ENCODE assay signal across 1 cellular context in genomic region chr2:158457092-158457825, GRCh38.
TF ChIP-seq lines count a peak whose summit lies in the region.

No MANE protein-coding gene starts in this region.

TF ChIP-seq in HepG2, 621 proteins besides CTCF, POLR2A, EP300 and RAD21 (continued from another document and continues in another):
- TF ChIP-seq ZNF281 (CRISPR knock-in tag; IDR thresholded peaks at IDR 0.05; ENCODE audit: borderline replicate concordance) (peak; percentile 87), NBN (conservative IDR thresholded peaks at IDR 0.05) (no peak), HNF4A (CRISPR knock-in tag; IDR thresholded peaks at IDR 0.05) (no peak), ZNF180 (CRISPR knock-in tag; IDR thresholded peaks at IDR 0.05; ENCODE audit: borderline replicate concordance, low read depth) (no peak), TCF7L2 (IDR thresholded peaks at IDR 0.05; ENCODE audit: low read depth, low read length) (no peak), ZBTB2 (CRISPR knock-in tag; IDR thresholded peaks at IDR 0.05; ENCODE audit: low read depth) (0 out of 2 replicates have a peak, but pooled peaks have one; percentile 6), IRF1 (CRISPR knock-in tag; IDR thresholded peaks at IDR 0.05; ENCODE audit: low read depth) (no peak), ZNF121 (CRISPR knock-in tag; IDR thresholded peaks at IDR 0.05) (no peak), RXRB (CRISPR knock-in tag; IDR thresholded peaks at IDR 0.05; ENCODE audit: borderline replicate concordance) (no peak), ZSCAN30 (CRISPR knock-in tag; IDR thresholded peaks at IDR 0.05) (peak; percentile 40; the same call in 1 of the 2 replicates), ZNF138 (CRISPR knock-in tag; IDR thresholded peaks at IDR 0.05; ENCODE audit: low read depth) (peak; percentile 43; the same call in 1 of the 2 replicates), RFXAP (CRISPR knock-in tag; IDR thresholded peaks at IDR 0.05; ENCODE audit: borderline replicate concordance) (no peak), SUZ12 (IDR thresholded peaks at IDR 0.05; ENCODE audit: low read depth, low read length) (no peak), NPAS2 (CRISPR knock-in tag; IDR thresholded peaks at IDR 0.05; ENCODE audit: borderline replicate concordance) (no peak), ZBTB44 (CRISPR knock-in tag; IDR thresholded peaks at IDR 0.05) (no peak), ZNF589 (CRISPR knock-in tag; conservative IDR thresholded peaks at IDR 0.05) (0 out of 2 replicates have a peak, but pooled peaks have one; percentile 12), ZNF547 (CRISPR knock-in tag; IDR thresholded peaks at IDR 0.05) (no peak), REPIN1 (CRISPR knock-in tag; IDR thresholded peaks at IDR 0.05; ENCODE audit: borderline replicate concordance, low read depth) (no peak; the same call in 1 of the 2 replicates), JUN (CRISPR knock-in tag; IDR thresholded peaks at IDR 0.05) (no peak), HES4 (CRISPR knock-in tag; IDR thresholded peaks at IDR 0.05; ENCODE audit: borderline replicate concordance) (peak; percentile 11; the same call in 1 of the 2 replicates), HNRNPK (IDR thresholded peaks at IDR 0.05; ENCODE audit: low read depth, low read length, poor library complexity, severe bottlenecking) (peak; percentile 88), ZNF773 (CRISPR knock-in tag; IDR thresholded peaks at IDR 0.05; ENCODE audit: borderline replicate concordance) (0 out of 2 replicates have a peak, but pooled peaks have one; percentile 29), CCDC6 (CRISPR knock-in tag; IDR thresholded peaks at IDR 0.05) (peak; percentile 44; the same call in 1 of the 2 replicates), AGO2 (optimal IDR thresholded peaks at IDR 0.05; ENCODE audit: low read depth, low read length) (peak; percentile 100), ZMAT5 (CRISPR knock-in tag; IDR thresholded peaks at IDR 0.05; ENCODE audit: borderline replicate concordance, low read depth) (no peak), GLMP (CRISPR knock-in tag; IDR thresholded peaks at IDR 0.05; ENCODE audit: borderline replicate concordance) (peak; percentile 62; the same call in 1 of the 2 replicates), ZNF770 (CRISPR knock-in tag; IDR thresholded peaks at IDR 0.05) (0 out of 2 replicates have a peak, but pooled peaks have one; percentile 27), ZBTB26 (CRISPR knock-in tag; IDR thresholded peaks at IDR 0.05; ENCODE audit: borderline replicate concordance) (no peak; the same call in 1 of the 2 replicates), NCOA2 (CRISPR knock-in tag; IDR thresholded peaks at IDR 0.05) (peak; percentile 43; the same call in 1 of the 2 replicates), ZNF275 (CRISPR knock-in tag; IDR thresholded peaks at IDR 0.05; ENCODE audit: borderline replicate concordance) (no peak), SPEN (CRISPR knock-in tag; IDR thresholded peaks at IDR 0.05; ENCODE audit: low read depth) (no peak; the same call in 1 of the 2 replicates), TEF (CRISPR knock-in tag; IDR thresholded peaks at IDR 0.05) (no peak), MATR3 (CRISPR knock-in tag; IDR thresholded peaks at IDR 0.05) (no peak), THRA (CRISPR knock-in tag; IDR thresholded peaks at IDR 0.05; ENCODE audit: borderline replicate concordance) (no peak), ZNF280D (CRISPR knock-in tag; IDR thresholded peaks at IDR 0.05) (no peak), CEBPB (IDR thresholded peaks at IDR 0.05; ENCODE audit: borderline replicate concordance, low read depth, low read length) (no peak), JDP2 (CRISPR knock-in tag; IDR thresholded peaks at IDR 0.05; ENCODE audit: borderline replicate concordance) (peak; percentile 8; the same call in 1 of the 2 replicates), TBP (CRISPR knock-in tag; IDR thresholded peaks at IDR 0.05) (0 out of 2 replicates have a peak, but pooled peaks have one; percentile 39)
